ENCODE assay signal across 20 cellular contexts in the genomic region with DNA sequence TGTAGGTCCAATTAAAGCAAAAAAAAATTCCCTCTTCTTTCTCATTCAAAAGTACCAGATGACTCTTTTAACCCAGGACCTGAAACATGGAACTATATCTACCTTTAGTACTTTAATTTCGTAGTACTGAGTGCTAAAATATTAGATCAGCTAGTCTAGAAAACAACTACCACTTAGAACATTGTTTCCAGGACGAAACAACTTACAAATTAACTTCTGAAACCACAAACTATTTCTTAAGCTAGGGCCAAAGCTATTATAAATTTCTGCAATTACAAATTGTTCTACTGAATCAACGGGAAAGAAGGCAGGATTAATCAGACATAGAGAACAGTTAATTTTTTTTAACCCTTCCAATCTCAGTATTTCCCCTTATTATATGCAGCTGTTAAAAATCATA.
"Had no signal": no experiment of that assay in that cellular context is flagged by ENCODE, and none has a peak within 500 bp of the region (broad histone marks: within the 10 kb centered on the region; RNA-seq: fewer than 3 reads in every experiment).

No MANE protein-coding gene starts in this region.

- H3K4me3 Mint-ChIP-seq: neural crest cell; stimulated activated naive CD8-positive, alpha-beta T cell treated with anti-CD3 and anti-CD28 coated beads, Interleukin-15, Interleukin-2, amounts not matched to agents 100 ng/mL and 50 ng/mL, for 24 hours had no signal

- H3K27ac Mint-ChIP-seq: progenitor cell of endocrine pancreas; stimulated activated naive CD8-positive, alpha-beta T cell treated with anti-CD3 and anti-CD28 coated beads, Interleukin-15, Interleukin-2, amounts not matched to agents 100 ng/mL and 50 ng/mL, for 24 hours had no signal

- H3K27ac ChIP-seq: left ventricle myocardium inferior, tibial nerve, WERI-Rb-1 had no signal

- H3K27me3 ChIP-seq: tibial nerve had no signal

- FAIRE-seq: frontal cortex, keratinocyte had no signal

- H3K4me1 Mint-ChIP-seq: neural crest cell had no signal

- ATAC-seq: activated naive CD4-positive, alpha-beta T cell treated with anti-CD3 and anti-CD28 coated beads, Interleukin-2, amount 50 U/mL, for 72 hours; right cardiac atrium had no signal

- H3K27me3 Mint-ChIP-seq: progenitor cell of endocrine pancreas; stimulated activated naive CD8-positive, alpha-beta T cell treated with anti-CD3 and anti-CD28 coated beads, Interleukin-15, Interleukin-2, amounts not matched to agents 100 ng/mL and 50 ng/mL, for 24 hours had no signal

- DNase-seq: activated CD4-positive, alpha-beta T cell treated with anti-CD3 and anti-CD28 coated beads for 1 hour; activated CD8-positive, alpha-beta memory T cell treated with anti-CD3 and anti-CD28 coated beads for 24 hours; activated CD8-positive, alpha-beta memory T cell treated with anti-CD3 and anti-CD28 coated beads, Interleukin-2, amount 50 U/mL, for 48 hours; activated gamma-delta T cell; activated T-cell treated with anti-CD3 and anti-CD28 coated beads, Interleukin-2, amount 50 U/mL, for 48 hours; amniotic stem cell; left ventricle myocardium inferior; mammary epithelial cell; midbrain; right cardiac atrium; stimulated activated CD4-positive, alpha-beta T cell treated with anti-CD3 and anti-CD28 coated beads, Interleukin-2, amount 100 ng/mL, for 24 hours; T-helper 2 cell; WERI-Rb-1 had no signal

- H3K9me3 Mint-ChIP-seq: activated naive CD4-positive, alpha-beta T cell treated with anti-CD3 and anti-CD28 coated beads, Interleukin-2, amount 50 U/mL, for 72 hours; stimulated activated naive CD8-positive, alpha-beta T cell treated with anti-CD3 and anti-CD28 coated beads, Interleukin-15, Interleukin-2, amounts not matched to agents 100 ng/mL and 50 ng/mL, for 24 hours had no signal

- H3K9me3 ChIP-seq: left ventricle myocardium inferior, tibial nerve had no signal

- H3K4me3 ChIP-seq: left ventricle myocardium inferior, tibial nerve had no signal
